In genomic region chr2:24930768-24931167, GRCh38 we compare ENCODE assay signal across 8 cellular contexts. TPM values are rescaled to one million over a fixed set of nuclear protein-coding genes. Genes with fewer than 3 reads are reported as not detected.
DNase-seq lines count a peak whose midpoint lies in the region; ATAC-seq and TF ChIP-seq lines count a peak whose summit lies in the region.

No MANE protein-coding gene starts in this region.

- no peak for TF ChIP-seq CTCF in nephron progenitor cell (IDR thresholded peaks at IDR 0.05)

- H3K27me3 Mint-ChIP-seq in nephron progenitor cell (ENCODE audit: low read depth, poor library complexity) = peaks cover 14% of the 10 kb centered on the region

- DNase-seq in NCI-H1694 (lab: John Stamatoyannopoulos, UW) (peak; percentile 42), myocyte (ENCODE audit: low read depth) (peak; percentile 51), mucosa of gallbladder (ENCODE audit: low spot score) (no peak), H4 (ENCODE audit: low spot score) (no peak), nephron progenitor cell (no peak)

- ATAC-seq in GM18519 (IDR thresholded peaks at IDR 0.05; ENCODE audit: low FRiP score, unreplicated experiment) (peak; percentile 78), GM21786 (IDR thresholded peaks at IDR 0.05; ENCODE audit: unreplicated experiment) (peak; percentile 86), HG03457 (IDR thresholded peaks at IDR 0.05; ENCODE audit: unreplicated experiment) (no peak)

- no peak overlapping the region for H3K27ac Mint-ChIP-seq in nephron progenitor cell

- peaks cover 18% of the 10 kb centered on the region for H3K4me1 Mint-ChIP-seq in nephron progenitor cell

- no peak overlapping the region for H3K4me3 Mint-ChIP-seq in nephron progenitor cell

- no peaks in the 10 kb centered on the region for H3K9me3 Mint-ChIP-seq in nephron progenitor cell

- no peaks in the 10 kb centered on the region for H3K36me3 Mint-ChIP-seq in nephron progenitor cell (ENCODE audit: low read depth)

RNA-seq across cellular contexts. Expression of gene ADCY3, which starts 10.7 kb away (rescaled TPM):
- total RNA-seq in myocyte (3.5 and 6.5 TPM in 2 replicates), mucosa of gallbladder (30.1 TPM)
- polyA plus RNA-seq in myocyte (2012) = 11.6 TPM
- total RNA-seq in H4 (2014; rRNA removed; shearing (Covaris generic)) = 11.3 and 26.8 TPM in 2 replicates

RNA-seq across cellular contexts. Expression of gene DNAJC27, which starts 41.0 kb away (rescaled TPM):
- total RNA-seq in myocyte (6.0 and 8.6 TPM in 2 replicates), mucosa of gallbladder (6.1 TPM)
- polyA plus RNA-seq in myocyte (2012) = 2.4 TPM
- 0.84 and 3.7 TPM in 2 replicates for total RNA-seq in H4 (2014; rRNA removed; shearing (Covaris generic))

Comparison
In these comparisons a context has a peak if more than half of its experiments do, and no peak if none do; other contexts are left out.
1. DNase-seq: peak in NCI-H1694 (single experiment) and myocyte (single experiment); none in mucosa of gallbladder (single experiment), H4 (single experiment) and nephron progenitor cell (single experiment).